ENCODE assay signal across 19 cellular contexts in genomic region chr2:168208652-168209051, GRCh38. TPM values are rescaled to one million over a fixed set of nuclear protein-coding genes. Genes with fewer than 3 reads are reported as not detected.
DNase-seq lines count a peak whose midpoint lies in the region; ATAC-seq and TF ChIP-seq lines count a peak whose summit lies in the region.
"Had no signal": no experiment of that assay in that cellular context is flagged by ENCODE, and none has a peak within 500 bp of the region (broad histone marks: within the 10 kb centered on the region; RNA-seq: fewer than 3 reads in every experiment).

No MANE protein-coding gene starts in this region.

- peak overlapping the region; percentile 2 for H3K27ac Mint-ChIP-seq in activated CD4-positive, alpha-beta memory T cell treated with anti-CD3 and anti-CD28 coated beads for 36 hours
- H3K27ac Mint-ChIP-seq in activated CD4-positive, alpha-beta memory T cell treated with anti-CD3 and anti-CD28 coated beads, Interleukin-2, amount 10 ng/mL, durations not matched to agents 7 days and 5 days: no peak overlapping the region
- H3K27ac Mint-ChIP-seq in WTC11: no peak overlapping the region
- no peak overlapping the region for H3K27ac Mint-ChIP-seq in CD14-positive monocyte
- H3K27ac Mint-ChIP-seq: CD4-positive, alpha-beta T cell; stimulated activated memory B cell treated with anti-CD40 and anti-IgM and Interleukin-4, amounts not matched to agents 10 μg/mL and 1 μg/mL and 100 μg/mL, for 72 hours had no signal

- ATAC-seq in WTC11: no peak
- no peak for ATAC-seq in GM21447 (IDR thresholded peaks at IDR 0.05; ENCODE audit: unreplicated experiment)
- ATAC-seq in GM21367 (IDR thresholded peaks at IDR 0.05; ENCODE audit: unreplicated experiment): no peak
- ATAC-seq: left lung; stimulated activated memory B cell treated with anti-CD40 and anti-IgM and Interleukin-4, amounts not matched to agents 10 μg/mL and 1 μg/mL and 100 μg/mL, for 72 hours had no signal

- no peaks in the 10 kb centered on the region for H3K27me3 Mint-ChIP-seq in activated CD4-positive, alpha-beta memory T cell treated with anti-CD3 and anti-CD28 coated beads for 36 hours
- H3K27me3 Mint-ChIP-seq in activated CD4-positive, alpha-beta memory T cell treated with anti-CD3 and anti-CD28 coated beads, Interleukin-2, amount 10 ng/mL, durations not matched to agents 7 days and 5 days: no peaks in the 10 kb centered on the region
- H3K27me3 Mint-ChIP-seq in WTC11 (ENCODE audit: low read depth): no peaks in the 10 kb centered on the region
- H3K27me3 Mint-ChIP-seq in CD14-positive monocyte (ENCODE audit: low read depth in 3 of 3): no peaks in the 10 kb centered on the region
- H3K27me3 Mint-ChIP-seq: CD4-positive, alpha-beta T cell; stimulated activated memory B cell treated with anti-CD40 and anti-IgM and Interleukin-4, amounts not matched to agents 10 μg/mL and 1 μg/mL and 100 μg/mL, for 72 hours had no signal

- peak; percentile 65 for DNase-seq in activated CD4-positive, alpha-beta memory T cell treated with anti-CD3 and anti-CD28 coated beads for 36 hours
- no peak for DNase-seq in activated CD4-positive, alpha-beta memory T cell treated with anti-CD3 and anti-CD28 coated beads, Interleukin-2, amount 10 ng/mL, durations not matched to agents 7 days and 5 days
- DNase-seq in Daoy (ENCODE audit: low read depth): peak; percentile 13
- DNase-seq in WTC11 (ENCODE audit: low spot score): no peak
- DNase-seq in kidney tubule cell (ENCODE audit: low spot score): peak; percentile 20
- DNase-seq in CD14-positive monocyte (ENCODE audit: low spot score): no peak
- DNase-seq: activated CD8-positive, alpha-beta memory T cell treated with anti-CD3 and anti-CD28 coated beads, Interleukin-2, amount 50 U/mL, for 48 hours; activated naive CD4-positive, alpha-beta T cell treated with Interleukin-2 at 50 U/mL for 16 hours; CD4-positive, alpha-beta T cell; esophagus squamous epithelium; GM23248; left lung; NCI-H2029 treated with DMSO at 0.1 percent for 48 hours; NCI-H510A treated with DMSO at 0.1 percent for 48 hours; SHP77; transverse colon had no signal

- peaks cover 73% of the 10 kb centered on the region for H3K4me1 Mint-ChIP-seq in activated CD4-positive, alpha-beta memory T cell treated with anti-CD3 and anti-CD28 coated beads for 36 hours (ENCODE audit: low read depth)
- H3K4me1 Mint-ChIP-seq in activated CD4-positive, alpha-beta memory T cell treated with anti-CD3 and anti-CD28 coated beads, Interleukin-2, amount 10 ng/mL, durations not matched to agents 7 days and 5 days: peaks cover 53% of the 10 kb centered on the region
- H3K4me1 Mint-ChIP-seq in WTC11 (peaks cover 29% of the 10 kb centered on the region), CD14-positive monocyte (peaks cover 52% of the 10 kb centered on the region)

- POLR2A ChIA-PET in activated CD4-positive, alpha-beta memory T cell treated with anti-CD3 and anti-CD28 coated beads for 36 hours (lab: Charles Lee): no interaction called here
- POLR2A ChIA-PET in activated CD4-positive, alpha-beta memory T cell treated with anti-CD3 and anti-CD28 coated beads, Interleukin-2, amount 10 ng/mL, durations not matched to agents 7 days and 5 days (lab: Charles Lee): interaction anchor here (2.7 kb wide), 1 partner anchor 13 kb away, joined by 17 read pairs; no protein-coding TSS in a partner anchor
- POLR2A ChIA-PET in WTC11 (lab: Charles Lee): no interaction called here

- TF ChIP-seq CTCF in WTC11 (IDR thresholded peaks at IDR 0.05) (no peak), CD14-positive monocyte (IDR thresholded peaks at IDR 0.05) (no peak)

- intact Hi-C loops in activated CD4-positive, alpha-beta memory T cell treated with anti-CD3 and anti-CD28 coated beads for 36 hours (cut with micrococcal nuclease): no loop called here
- intact Hi-C loops in CD14-positive monocyte (cut with micrococcal nuclease): no loop called here

- peaks cover 5% of the 10 kb centered on the region for H3K36me3 Mint-ChIP-seq in activated CD4-positive, alpha-beta memory T cell treated with anti-CD3 and anti-CD28 coated beads for 36 hours
- peaks cover 26% of the 10 kb centered on the region for H3K36me3 Mint-ChIP-seq in activated CD4-positive, alpha-beta memory T cell treated with anti-CD3 and anti-CD28 coated beads, Interleukin-2, amount 10 ng/mL, durations not matched to agents 7 days and 5 days (ENCODE audit: low read depth)
- H3K36me3 Mint-ChIP-seq in WTC11: no peaks in the 10 kb centered on the region
- peaks cover 5 to 10% of the 10 kb centered on the region in 2 donors for H3K36me3 Mint-ChIP-seq in CD14-positive monocyte

- CTCF ChIA-PET in activated CD4-positive, alpha-beta memory T cell treated with anti-CD3 and anti-CD28 coated beads for 36 hours (lab: Charles Lee): interaction anchor here (1.4 kb wide), 1 partner anchor 14 kb away, joined by 6 read pairs; no protein-coding TSS in a partner anchor
- CTCF ChIA-PET in activated CD4-positive, alpha-beta memory T cell treated with anti-CD3 and anti-CD28 coated beads, Interleukin-2, amount 10 ng/mL, durations not matched to agents 7 days and 5 days (lab: Charles Lee): no interaction called here
- CTCF ChIA-PET in WTC11 (lab: Charles Lee): interaction anchor here (1.0 kb wide), 1 partner anchor 48 kb away, joined by 3 read pairs; no protein-coding TSS in a partner anchor

- no peak overlapping the region for H3K4me3 Mint-ChIP-seq in activated CD4-positive, alpha-beta memory T cell treated with anti-CD3 and anti-CD28 coated beads for 36 hours
- no peak overlapping the region for H3K4me3 Mint-ChIP-seq in activated CD4-positive, alpha-beta memory T cell treated with anti-CD3 and anti-CD28 coated beads, Interleukin-2, amount 10 ng/mL, durations not matched to agents 7 days and 5 days
- no peak overlapping the region for H3K4me3 Mint-ChIP-seq in WTC11
- no peak overlapping the region for H3K4me3 Mint-ChIP-seq in CD14-positive monocyte
- H3K4me3 Mint-ChIP-seq: CD4-positive, alpha-beta T cell; stimulated activated memory B cell treated with anti-CD40 and anti-IgM and Interleukin-4, amounts not matched to agents 10 μg/mL and 1 μg/mL and 100 μg/mL, for 72 hours had no signal

- H3K9me3 Mint-ChIP-seq in activated CD4-positive, alpha-beta memory T cell treated with anti-CD3 and anti-CD28 coated beads for 36 hours: no peaks in the 10 kb centered on the region
- peaks cover 1% of the 10 kb centered on the region for H3K9me3 Mint-ChIP-seq in activated CD4-positive, alpha-beta memory T cell treated with anti-CD3 and anti-CD28 coated beads, Interleukin-2, amount 10 ng/mL, durations not matched to agents 7 days and 5 days
- H3K9me3 Mint-ChIP-seq in WTC11 (no peaks in the 10 kb centered on the region), CD14-positive monocyte (peaks cover 0 to 2% (median 0%) of the 10 kb centered on the region in 7 donors)
- H3K9me3 Mint-ChIP-seq: CD4-positive, alpha-beta T cell; stimulated activated memory B cell treated with anti-CD40 and anti-IgM and Interleukin-4, amounts not matched to agents 10 μg/mL and 1 μg/mL and 100 μg/mL, for 72 hours had no signal

TF ChIP-seq in WTC11, 78 proteins besides CTCF, POLR2A, EP300 and RAD21:
- TF ChIP-seq CBFB (CRISPR knock-in tag; IDR thresholded peaks at IDR 0.05; ENCODE audit: low read depth) (no peak), OVOL2 (CRISPR knock-in tag; IDR thresholded peaks at IDR 0.05; ENCODE audit: borderline replicate concordance) (no peak), ZNF317 (CRISPR knock-in tag; IDR thresholded peaks at IDR 0.05; ENCODE audit: borderline replicate concordance, low read depth) (peak; percentile 61)

RNA-seq across cellular contexts. Expression of gene STK39, which starts 38.7 kb away (rescaled TPM):
- total RNA-seq in activated CD4-positive, alpha-beta memory T cell treated with anti-CD3 and anti-CD28 coated beads for 36 hours: 10 to 100 TPM; 53.8 to 55.4 TPM
- total RNA-seq in activated CD4-positive, alpha-beta memory T cell treated with anti-CD3 and anti-CD28 coated beads, Interleukin-2, amount 10 ng/mL, durations not matched to agents 7 days and 5 days: 10 to 100 TPM; 43.0 to 45.5 TPM
- 22.5 and 27.3 TPM in 2 replicates for total RNA-seq in Daoy (2014; rRNA removed; shearing (Covaris generic))
- 20.5 to 22.1 TPM (median 21.6 TPM) in 3 replicates for total RNA-seq in WTC11 (2021)
- polyA plus RNA-seq in CD14-positive monocyte: 1 to 10 TPM; 1.2 to 2.6 TPM

Comparison
In these comparisons a context has a peak if more than half of its experiments do, and no peak if none do; other contexts are left out.
1. DNase-seq: peak in activated CD4-positive, alpha-beta memory T cell treated with anti-CD3 and anti-CD28 coated beads for 36 hours (single experiment), Daoy (single experiment) and kidney tubule cell (single experiment); none in activated CD4-positive, alpha-beta memory T cell treated with anti-CD3 and anti-CD28 coated beads, Interleukin-2, amount 10 ng/mL, durations not matched to agents 7 days and 5 days (single experiment), WTC11 (single experiment) and CD14-positive monocyte (single experiment).